Comparison of ENCODE assay signal across 1 cellular context in the genomic region with DNA sequence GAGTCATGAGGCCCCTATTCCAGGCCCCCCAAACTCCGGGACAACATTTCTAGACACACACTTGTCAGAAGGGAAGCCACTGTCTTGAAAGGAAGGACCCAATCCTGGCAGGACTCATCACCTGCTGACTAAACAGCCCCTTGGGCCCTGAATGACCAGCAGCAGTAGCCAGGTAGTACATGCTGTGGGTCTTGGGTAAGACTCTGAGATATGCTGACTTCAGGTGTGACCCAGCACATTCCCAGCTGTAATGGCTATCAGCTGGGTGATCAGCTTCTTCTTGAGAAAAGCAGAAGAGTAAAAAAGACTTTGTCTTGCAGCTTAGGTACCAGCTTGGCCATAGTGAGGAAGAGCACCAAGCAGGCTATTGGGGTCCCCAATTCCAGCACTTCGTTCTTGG.
TF ChIP-seq lines count a peak whose summit lies in the region.

No MANE protein-coding gene starts in this region.

TF ChIP-seq in K562, 482 proteins besides CTCF, POLR2A, EP300 and RAD21:
- TF ChIP-seq, protein P1, sequence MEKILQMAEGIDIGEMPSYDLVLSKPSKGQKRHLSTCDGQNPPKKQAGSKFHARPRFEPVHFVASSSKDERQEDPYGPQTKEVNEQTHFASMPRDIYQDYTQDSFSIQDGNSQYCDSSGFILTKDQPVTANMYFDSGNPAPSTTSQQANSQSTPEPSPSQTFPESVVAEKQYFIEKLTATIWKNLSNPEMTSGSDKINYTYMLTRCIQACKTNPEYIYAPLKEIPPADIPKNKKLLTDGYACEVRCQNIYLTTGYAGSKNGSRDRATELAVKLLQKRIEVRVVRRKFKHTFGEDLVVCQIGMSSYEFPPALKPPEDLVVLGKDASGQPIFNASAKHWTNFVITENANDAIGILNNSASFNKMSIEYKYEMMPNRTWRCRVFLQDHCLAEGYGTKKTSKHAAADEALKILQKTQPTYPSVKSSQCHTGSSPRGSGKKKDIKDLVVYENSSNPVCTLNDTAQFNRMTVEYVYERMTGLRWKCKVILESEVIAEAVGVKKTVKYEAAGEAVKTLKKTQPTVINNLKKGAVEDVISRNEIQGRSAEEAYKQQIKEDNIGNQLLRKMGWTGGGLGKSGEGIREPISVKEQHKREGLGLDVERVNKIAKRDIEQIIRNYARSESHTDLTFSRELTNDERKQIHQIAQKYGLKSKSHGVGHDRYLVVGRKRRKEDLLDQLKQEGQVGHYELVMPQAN (IDR thresholded peaks at IDR 0.05; ENCODE audit: borderline replicate concordance): no peak
- TF ChIP-seq, protein P2, sequence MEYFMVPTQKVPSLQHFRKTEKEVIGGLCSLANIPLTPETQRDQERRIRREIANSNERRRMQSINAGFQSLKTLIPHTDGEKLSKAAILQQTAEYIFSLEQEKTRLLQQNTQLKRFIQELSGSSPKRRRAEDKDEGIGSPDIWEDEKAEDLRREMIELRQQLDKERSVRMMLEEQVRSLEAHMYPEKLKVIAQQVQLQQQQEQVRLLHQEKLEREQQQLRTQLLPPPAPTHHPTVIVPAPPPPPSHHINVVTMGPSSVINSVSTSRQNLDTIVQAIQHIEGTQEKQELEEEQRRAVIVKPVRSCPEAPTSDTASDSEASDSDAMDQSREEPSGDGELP (CRISPR knock-in tag; IDR thresholded peaks at IDR 0.05; ENCODE audit: borderline replicate concordance): 0 out of 2 replicates have a peak, but pooled peaks have one; percentile 19
- no peak for TF ChIP-seq RBM39 (optimal IDR thresholded peaks at IDR 0.05; ENCODE audit: low read depth, low read length)
- TF ChIP-seq, protein P3, sequence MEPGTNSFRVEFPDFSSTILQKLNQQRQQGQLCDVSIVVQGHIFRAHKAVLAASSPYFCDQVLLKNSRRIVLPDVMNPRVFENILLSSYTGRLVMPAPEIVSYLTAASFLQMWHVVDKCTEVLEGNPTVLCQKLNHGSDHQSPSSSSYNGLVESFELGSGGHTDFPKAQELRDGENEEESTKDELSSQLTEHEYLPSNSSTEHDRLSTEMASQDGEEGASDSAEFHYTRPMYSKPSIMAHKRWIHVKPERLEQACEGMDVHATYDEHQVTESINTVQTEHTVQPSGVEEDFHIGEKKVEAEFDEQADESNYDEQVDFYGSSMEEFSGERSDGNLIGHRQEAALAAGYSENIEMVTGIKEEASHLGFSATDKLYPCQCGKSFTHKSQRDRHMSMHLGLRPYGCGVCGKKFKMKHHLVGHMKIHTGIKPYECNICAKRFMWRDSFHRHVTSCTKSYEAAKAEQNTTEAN (CRISPR knock-in tag; IDR thresholded peaks at IDR 0.05): no peak
- TF ChIP-seq, protein P4, sequence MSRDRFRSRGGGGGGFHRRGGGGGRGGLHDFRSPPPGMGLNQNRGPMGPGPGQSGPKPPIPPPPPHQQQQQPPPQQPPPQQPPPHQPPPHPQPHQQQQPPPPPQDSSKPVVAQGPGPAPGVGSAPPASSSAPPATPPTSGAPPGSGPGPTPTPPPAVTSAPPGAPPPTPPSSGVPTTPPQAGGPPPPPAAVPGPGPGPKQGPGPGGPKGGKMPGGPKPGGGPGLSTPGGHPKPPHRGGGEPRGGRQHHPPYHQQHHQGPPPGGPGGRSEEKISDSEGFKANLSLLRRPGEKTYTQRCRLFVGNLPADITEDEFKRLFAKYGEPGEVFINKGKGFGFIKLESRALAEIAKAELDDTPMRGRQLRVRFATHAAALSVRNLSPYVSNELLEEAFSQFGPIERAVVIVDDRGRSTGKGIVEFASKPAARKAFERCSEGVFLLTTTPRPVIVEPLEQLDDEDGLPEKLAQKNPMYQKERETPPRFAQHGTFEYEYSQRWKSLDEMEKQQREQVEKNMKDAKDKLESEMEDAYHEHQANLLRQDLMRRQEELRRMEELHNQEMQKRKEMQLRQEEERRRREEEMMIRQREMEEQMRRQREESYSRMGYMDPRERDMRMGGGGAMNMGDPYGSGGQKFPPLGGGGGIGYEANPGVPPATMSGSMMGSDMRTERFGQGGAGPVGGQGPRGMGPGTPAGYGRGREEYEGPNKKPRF (IDR thresholded peaks at IDR 0.05; ENCODE audit: low read depth, low read length): no peak
- TF ChIP-seq SMAD3 (CRISPR knock-in tag; conservative IDR thresholded peaks at IDR 0.05): no peak
